8 cellular contexts compared by ENCODE assay signal in the genomic region with DNA sequence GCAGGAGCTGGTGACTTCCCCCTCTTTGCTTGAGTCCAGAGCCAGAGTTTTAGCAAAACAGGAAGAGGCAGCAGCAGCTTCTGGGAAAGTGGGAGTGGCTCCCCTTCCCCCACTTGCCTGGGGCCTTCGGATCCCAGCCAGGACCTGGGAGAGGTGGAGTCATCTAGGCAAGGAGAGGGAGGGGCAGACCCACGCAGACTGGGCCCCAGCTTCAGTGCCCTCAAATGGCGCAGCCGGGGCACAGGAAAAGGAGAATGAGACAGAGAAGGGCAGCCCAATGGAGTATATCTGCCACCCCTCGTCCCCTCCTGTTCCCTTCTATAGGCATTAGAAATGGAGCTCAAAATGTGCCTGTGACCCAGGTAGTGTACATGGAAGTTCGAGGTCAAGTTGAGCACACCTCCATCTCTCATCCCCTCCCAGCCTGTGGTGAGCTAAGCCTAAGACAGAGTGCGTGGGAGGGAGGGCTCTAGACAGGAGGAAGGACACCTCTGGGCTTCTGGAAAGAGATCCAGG. TPM values are rescaled to one million over a fixed set of nuclear protein-coding genes. Genes with fewer than 3 reads are reported as not detected.
DNase-seq lines count a peak whose midpoint lies in the region; ATAC-seq, FAIRE-seq and TF ChIP-seq lines count a peak whose summit lies in the region.

No MANE protein-coding gene starts in this region.

- no peak for FAIRE-seq in A549 (lab: Jason Lieb, UNC)
- FAIRE-seq in astrocyte (lab: Jason Lieb, UNC): no peak

- POLR2A ChIA-PET in A549 (lab: Yijun Ruan, JAX): interaction anchor here (0.9 to 3.7 kb wide), 3 partner anchors 9 to 123 kb away, joined by 3 to 28 read pairs (median 4); a partner anchor contains a TSS

- H3K4me3 Mint-ChIP-seq in astrocyte (ENCODE audit: unreplicated experiment): no peak overlapping the region

- H3K4me2 ChIP-seq in A549 (peak overlapping the region; percentile 53), astrocyte (ENCODE audit: low read length) (peak overlapping the region; percentile 47)

- CTCF ChIA-PET in A549 (lab: Yijun Ruan, JAX): interaction anchor here (0.6 to 31.0 kb wide), 8 partner anchors 9 to 122 kb away, joined by 3 to 1532 read pairs (median 58); a partner anchor contains a TSS

- intact Hi-C loops in thyroid gland (cut with DNase I): no loop called here

- TF ChIP-seq CTCF in A549 (IDR thresholded peaks at IDR 0.05) (no peak), astrocyte (IDR thresholded peaks at IDR 0.05; ENCODE audit: insufficient read depth, low read depth, low read length) (no peak), thyroid gland (IDR thresholded peaks at IDR 0.05) (no peak)

- DNase-seq in A549 (ENCODE audit: low read depth in 1 of 2, low spot score in 1 of 2): peak; percentile 60 to 72
- DNase-seq in HUDEP-2 (lab: John Stamatoyannopoulos, UW; ENCODE audit: unreplicated experiment in 76 of 76): peak in 67 of 76 experiments; percentile 16 to 82 (median 61)
- no peak for DNase-seq in astrocyte (ENCODE audit: low read depth)
- DNase-seq in kidney glomerular epithelial cell (lab: John Stamatoyannopoulos, UW): peak; percentile 66
- DNase-seq in thyroid gland: peak; percentile 92 to 93
- no peak for DNase-seq in mesenteric fat pad (ENCODE audit: low spot score)

- H3K4me3 ChIP-seq in A549: no peak overlapping the region
- no peak overlapping the region for H3K4me3 ChIP-seq in astrocyte (ENCODE audit: insufficient read depth, low read depth, low read length)
- H3K4me3 ChIP-seq in thyroid gland (replicated peaks in 1 of 3): no peak overlapping the region

- no peaks in the 10 kb centered on the region for H3K27me3 ChIP-seq in astrocyte (ENCODE audit: insufficient read depth, low read length)
- H3K27me3 ChIP-seq in thyroid gland: no peaks in the 10 kb centered on the region

- ATAC-seq in A549: peak; percentile 57 to 64; a peak in 5 of 6 replicates
- ATAC-seq in GM21529 (IDR thresholded peaks at IDR 0.05; ENCODE audit: unreplicated experiment): no peak
- ATAC-seq in HG03521 (IDR thresholded peaks at IDR 0.05; ENCODE audit: unreplicated experiment): no peak

- H3K9me3 Mint-ChIP-seq in astrocyte (ENCODE audit: unreplicated experiment): no peaks in the 10 kb centered on the region

- TF ChIP-seq POLR2A in A549 (IDR thresholded peaks at IDR 0.05; ENCODE audit: low read length) (no peak), thyroid gland (IDR thresholded peaks at IDR 0.05) (peak in 1 of 2 donors; percentile 71)

- H3K4me1 Mint-ChIP-seq in astrocyte (ENCODE audit: low read depth, unreplicated experiment): peaks cover 19% of the 10 kb centered on the region

- peak overlapping the region; percentile 70 for H2AFZ ChIP-seq in astrocyte (ENCODE audit: low read depth, low read length)

- H3K27ac ChIP-seq in A549: peak overlapping the region; percentile 59 to 86
- H3K27ac ChIP-seq in astrocyte (ENCODE audit: low read depth, low read length): no peak overlapping the region
- H3K27ac ChIP-seq in thyroid gland: peak overlapping the region; percentile 66 to 94 (median 94)

- no peaks in the 10 kb centered on the region for H3K9me3 ChIP-seq in A549
- no peaks in the 10 kb centered on the region for H3K9me3 ChIP-seq in astrocyte (ENCODE audit: insufficient read depth, low read depth, low read length)
- no peaks in the 10 kb centered on the region for H3K9me3 ChIP-seq in thyroid gland

- H3K27ac Mint-ChIP-seq in astrocyte (ENCODE audit: unreplicated experiment): no peak overlapping the region

- no peaks in the 10 kb centered on the region for H3K36me3 Mint-ChIP-seq in astrocyte (ENCODE audit: low read depth, unreplicated experiment)

- TF ChIP-seq RAD21 in A549 (conservative IDR thresholded peaks at IDR 0.05 in 1 of 2, IDR thresholded peaks at IDR 0.05 in 1 of 2): no peak

- WGBS in A549 (ENCODE audit: missing lambda C conversion rate): 49% methylated on average over 7 of the region's 7 CpGs
- 15 to 20% methylated on average over 7 of the region's 7 CpGs for WGBS in thyroid gland, 2 donors

- no peaks in the 10 kb centered on the region for H3K79me2 ChIP-seq in astrocyte (ENCODE audit: insufficient read depth, low read length)

- no peak overlapping the region for H3K9ac ChIP-seq in astrocyte (ENCODE audit: low read length)

- no peaks in the 10 kb centered on the region for H3K27me3 Mint-ChIP-seq in astrocyte (ENCODE audit: low read depth, unreplicated experiment)

- no peaks in the 10 kb centered on the region for H4K20me1 ChIP-seq in astrocyte (ENCODE audit: insufficient read depth, low read length)

- H3K4me1 ChIP-seq in A549: peaks cover 43% of the 10 kb centered on the region
- H3K4me1 ChIP-seq in astrocyte (ENCODE audit: insufficient read depth, low read length): peaks cover 8% of the 10 kb centered on the region
- H3K4me1 ChIP-seq in thyroid gland: peaks cover 46 to 60% of the 10 kb centered on the region in 2 donors

- H3K36me3 ChIP-seq in astrocyte (ENCODE audit: insufficient read depth, low read length) (no peaks in the 10 kb centered on the region), thyroid gland (no peaks in the 10 kb centered on the region)

- no peak for TF ChIP-seq EP300 in A549 (IDR thresholded peaks at IDR 0.05)

TF ChIP-seq in A549, 52 proteins besides CTCF, POLR2A, EP300 and RAD21:
- TF ChIP-seq ESRRA (IDR thresholded peaks at IDR 0.05; ENCODE audit: borderline replicate concordance, low read length): no peak
- no peak for TF ChIP-seq EHMT2 (IDR thresholded peaks at IDR 0.05; ENCODE audit: low read depth)
- no peak for TF ChIP-seq RARB (CRISPR knock-in tag; IDR thresholded peaks at IDR 0.05)
- TF ChIP-seq HOXA7 (CRISPR knock-in tag; IDR thresholded peaks at IDR 0.05): no peak
- TF ChIP-seq JUN (IDR thresholded peaks at IDR 0.05): peak in 1 of 2 experiments; percentile 24; a peak in 1 of 5 replicates
- no peak for TF ChIP-seq NPAS2 (CRISPR knock-in tag; IDR thresholded peaks at IDR 0.05; ENCODE audit: borderline replicate concordance)
TF ChIP-seq in A549: peak in this region for 1.

RNA-seq across cellular contexts. Expression of a gene that starts 9.3 kb away (rescaled TPM):
- polyA plus RNA-seq in A549 (2011; rRNA removed): 17.2 and 20.8 TPM in 2 replicates
- 42.9 and 56.8 TPM in 2 replicates for polyA plus RNA-seq in A549 (2012; cell fraction: cytosol; rRNA removed)
- 170 and 171 TPM in 2 replicates for polyA plus RNA-seq in A549 (2012; cell fraction: nucleus; rRNA removed)
- polyA plus RNA-seq in A549 (2017; fragmentation: RNase III; extraction: RNeasy Plus Mini Kit Qiagen cat#74134 plus additional on column Dnase treatment): 34.1 to 38.9 TPM (median 36.0 TPM) in 3 replicates
- 20.2 and 26.1 TPM in 2 replicates for polyA minus RNA-seq in A549 (2011; rRNA and poly(A)+ RNA removed)
- total RNA-seq in astrocyte: 76.3 and 92.2 TPM in 2 replicates
- 10 to 100 TPM; 44.5 to 61.9 (median 52.6) TPM for total RNA-seq in thyroid gland
- total RNA-seq in mesenteric fat pad: 105 TPM

RNA-seq across cellular contexts. Expression of a gene that starts 56.0 kb away (rescaled TPM):
- polyA plus RNA-seq in A549 (2011; rRNA removed) (25.1 and 27.3 TPM in 2 replicates), A549 (2017; fragmentation: RNase III; extraction: RNeasy Plus Mini Kit Qiagen cat#74134 plus additional on column Dnase treatment) (32.6 to 35.2 TPM (median 33.3 TPM) in 3 replicates)
- polyA plus RNA-seq in A549 (2012; cell fraction: cytosol; rRNA removed): 27.5 and 39.0 TPM in 2 replicates
- polyA plus RNA-seq in A549 (2012; cell fraction: nucleus; rRNA removed): 43.0 and 43.8 TPM in 2 replicates
- 37.7 and 42.9 TPM in 2 replicates for polyA minus RNA-seq in A549 (2011; rRNA and poly(A)+ RNA removed)
- total RNA-seq in astrocyte (17.7 and 23.8 TPM in 2 replicates), thyroid gland (100 to 1,000 TPM in 3 of 4 donors, 10 to 100 TPM in 1; 59.3 to 276 (median 187) TPM), mesenteric fat pad (40.3 TPM)

Comparison
In these comparisons a context has a peak if more than half of its experiments do, and no peak if none do; other contexts are left out.
1. ATAC-seq: peak in A549 (2 of 2); none in GM21529 (single experiment) and HG03521 (single experiment).
2. DNase-seq: peak in A549 (2 of 2), HUDEP-2 (67 of 76), kidney glomerular epithelial cell (single experiment) and thyroid gland (2 of 2); none in astrocyte (single experiment) and mesenteric fat pad (single experiment).